ENCODE assay signal across 1 cellular context in genomic region chr4:82044141-82044993, GRCh38.
TF ChIP-seq lines count a peak whose summit lies in the region.

No MANE protein-coding gene starts in this region.

TF ChIP-seq in HEK293, 187 proteins besides CTCF, POLR2A, EP300 and RAD21 (continued from another document):
- peak; percentile 94 for TF ChIP-seq PRDM10 (tag by site-specific recombination; IDR thresholded peaks at IDR 0.05)
- TF ChIP-seq ZBTB26 (tag by site-specific recombination; optimal IDR thresholded peaks at IDR 0.05): peak; percentile 72
- TF ChIP-seq ZSCAN30 (tag by site-specific recombination; IDR thresholded peaks at IDR 0.05): 0 out of 2 replicates have a peak, but pooled peaks have one; percentile 48
- TF ChIP-seq HIC1 (tag by site-specific recombination; IDR thresholded peaks at IDR 0.05): peak; percentile 56; the same call in 1 of the 2 replicates
- TF ChIP-seq ZNF449 (tag by site-specific recombination; IDR thresholded peaks at IDR 0.05): 0 out of 2 replicates have a peak, but pooled peaks have one; percentile 28
- TF ChIP-seq ZFP37 (tag by site-specific recombination; IDR thresholded peaks at IDR 0.05): peak; percentile 63; the same call in 1 of the 2 replicates
- TF ChIP-seq ZIC2 (tag by site-specific recombination; IDR thresholded peaks at IDR 0.05): peak; percentile 28; the same call in 1 of the 2 replicates
- peak; percentile 42 for TF ChIP-seq GLIS1 (tag by site-specific recombination; IDR thresholded peaks at IDR 0.05)
- TF ChIP-seq ZNF423 (tag by site-specific recombination; IDR thresholded peaks at IDR 0.05): no peak
- 0 out of 2 replicates have a peak, but pooled peaks have one; percentile 35 for TF ChIP-seq ZNF2 (tag by site-specific recombination; IDR thresholded peaks at IDR 0.05)
- peak; percentile 66 for TF ChIP-seq KLF8 (tag by site-specific recombination; IDR thresholded peaks at IDR 0.05)
- peak; percentile 42; the same call in 1 of the 2 replicates for TF ChIP-seq ZFP69B (tag by site-specific recombination; IDR thresholded peaks at IDR 0.05)
- peak; percentile 73; the same call in 1 of the 2 replicates for TF ChIP-seq ZNF561 (tag by site-specific recombination; IDR thresholded peaks at IDR 0.05; ENCODE audit: borderline replicate concordance)
- TF ChIP-seq ZBTB20 (tag by site-specific recombination; IDR thresholded peaks at IDR 0.05): peak; percentile 25; the same call in 1 of the 2 replicates
- peak; percentile 60; the same call in 1 of the 2 replicates for TF ChIP-seq ZNF184 (tag by site-specific recombination; IDR thresholded peaks at IDR 0.05)
- TF ChIP-seq KLF17 (tag by site-specific recombination; IDR thresholded peaks at IDR 0.05): peak; percentile 81
- 0 out of 2 replicates have a peak, but pooled peaks have one; percentile 21 for TF ChIP-seq ZBTB6 (tag by site-specific recombination; IDR thresholded peaks at IDR 0.05)
- no peak for TF ChIP-seq ZNF530 (tag by site-specific recombination; IDR thresholded peaks at IDR 0.05; ENCODE audit: low read depth)
- TF ChIP-seq ZNF501 (tag by site-specific recombination; IDR thresholded peaks at IDR 0.05): peak; percentile 45; the same call in 1 of the 2 replicates
- TF ChIP-seq ZBTB48 (tag by site-specific recombination; IDR thresholded peaks at IDR 0.05): 0 out of 2 replicates have a peak, but pooled peaks have one; percentile 66
- TF ChIP-seq ZNF335 (tag by site-specific recombination; conservative IDR thresholded peaks at IDR 0.05): peak; percentile 86
- TF ChIP-seq HOXA7 (CRISPR knock-in tag; IDR thresholded peaks at IDR 0.05; ENCODE audit: borderline replicate concordance): no peak
- TF ChIP-seq GLIS2 (tag by site-specific recombination; IDR thresholded peaks at IDR 0.05): 0 out of 2 replicates have a peak, but pooled peaks have one; percentile 36
- TF ChIP-seq ZNF704 (tag by site-specific recombination; IDR thresholded peaks at IDR 0.05): no peak
- peak; percentile 95 for TF ChIP-seq ZBTB8A (tag by site-specific recombination; IDR thresholded peaks at IDR 0.05)
- no peak for TF ChIP-seq YY1 (tag by site-specific recombination; IDR thresholded peaks at IDR 0.05)
- no peak for TF ChIP-seq PRDM1 (tag by site-specific recombination; IDR thresholded peaks at IDR 0.05)
- peak; percentile 42; the same call in 1 of the 2 replicates for TF ChIP-seq ZNF24 (tag by site-specific recombination; IDR thresholded peaks at IDR 0.05)
